Comparison of ENCODE assay signal across 25 cellular contexts in genomic region chr11:9732453-9732852, GRCh38.
"Had no signal": no experiment of that assay in that cellular context is flagged by ENCODE, and none has a peak within 500 bp of the region (broad histone marks: within the 10 kb centered on the region; RNA-seq: fewer than 3 reads in every experiment).

No MANE protein-coding gene starts in this region.

- H3K36me3 ChIP-seq: ovary had no signal

- H3K4me3 ChIP-seq: hepatocyte, lower lobe of right lung, ovary, psoas muscle, suprapubic skin, tibial nerve, vagina had no signal

- H3K4me1 ChIP-seq: lower lobe of right lung, psoas muscle, vagina had no signal

- H3K27ac Mint-ChIP-seq: activated CD4-positive, alpha-beta memory T cell treated with anti-CD3 and anti-CD28 coated beads, Interleukin-2, amount 10 ng/mL, durations not matched to agents 7 days and 5 days; activated CD4-positive, alpha-beta T cell treated with anti-CD3 and anti-CD28 coated beads, Interleukin-2, amount 10 ng/mL, durations not matched to agents 24 days and 14 days; activated naive CD4-positive, alpha-beta T cell treated with anti-CD3 and anti-CD28 coated beads, Interleukin-2, amount 10 ng/mL, durations not matched to agents 7 days and 5 days; activated T-cell treated with anti-CD3 and anti-CD28 coated beads, Interleukin-2, amount 50 U/mL, for 72 hours; immature natural killer cell; naive thymus-derived CD8-positive, alpha-beta T cell; stimulated activated naive CD8-positive, alpha-beta T cell treated with anti-CD3 and anti-CD28 coated beads, Interleukin-15, amount 100 ng/mL, for 72 hours; T-helper 1 cell treated with Interleukin-12 subunit alpha and Interleukin-12 subunit beta and Interleukin-4 antibody, amounts not matched to agents 30 μg/mL and 1 μg/mL, for 36 hours had no signal

- H3K4me3 Mint-ChIP-seq: activated CD4-positive, alpha-beta memory T cell treated with anti-CD3 and anti-CD28 coated beads, Interleukin-2, amount 10 ng/mL, durations not matched to agents 7 days and 5 days; activated CD4-positive, alpha-beta T cell treated with anti-CD3 and anti-CD28 coated beads, Interleukin-2, amount 10 ng/mL, durations not matched to agents 24 days and 14 days; activated naive CD4-positive, alpha-beta T cell treated with anti-CD3 and anti-CD28 coated beads, Interleukin-2, amount 10 ng/mL, durations not matched to agents 7 days and 5 days; activated T-cell treated with anti-CD3 and anti-CD28 coated beads, Interleukin-2, amount 50 U/mL, for 72 hours; immature natural killer cell; naive thymus-derived CD8-positive, alpha-beta T cell; stimulated activated naive CD8-positive, alpha-beta T cell treated with anti-CD3 and anti-CD28 coated beads, Interleukin-15, amount 100 ng/mL, for 72 hours; T-helper 1 cell treated with Interleukin-12 subunit alpha and Interleukin-12 subunit beta and Interleukin-4 antibody, amounts not matched to agents 30 μg/mL and 1 μg/mL, for 36 hours had no signal

- H3K27me3 ChIP-seq: foreskin keratinocyte, hepatocyte, neutrophil, ovary, suprapubic skin, tibial nerve, vagina had no signal

- H3K9me3 ChIP-seq: lower lobe of right lung, ovary, suprapubic skin, vagina had no signal

- ATAC-seq: activated T-cell treated with anti-CD3 and anti-CD28 coated beads, Interleukin-2, amount 50 U/mL, for 72 hours; foreskin keratinocyte; left lobe of liver; lower lobe of right lung; naive thymus-derived CD8-positive, alpha-beta T cell; psoas muscle; right cardiac atrium; stimulated activated naive CD8-positive, alpha-beta T cell treated with anti-CD3 and anti-CD28 coated beads, Interleukin-15, amount 100 ng/mL, for 72 hours had no signal

- H3K27me3 Mint-ChIP-seq: activated CD4-positive, alpha-beta memory T cell treated with anti-CD3 and anti-CD28 coated beads, Interleukin-2, amount 10 ng/mL, durations not matched to agents 7 days and 5 days; activated CD4-positive, alpha-beta T cell treated with anti-CD3 and anti-CD28 coated beads, Interleukin-2, amount 10 ng/mL, durations not matched to agents 24 days and 14 days; activated naive CD4-positive, alpha-beta T cell treated with anti-CD3 and anti-CD28 coated beads, Interleukin-2, amount 10 ng/mL, durations not matched to agents 7 days and 5 days; naive thymus-derived CD8-positive, alpha-beta T cell; stimulated activated naive CD8-positive, alpha-beta T cell treated with anti-CD3 and anti-CD28 coated beads, Interleukin-15, amount 100 ng/mL, for 72 hours had no signal

- H3K27ac ChIP-seq: foreskin keratinocyte, hepatocyte, lower lobe of right lung, neutrophil, ovary, psoas muscle, suprapubic skin, vagina had no signal

- H3K4me1 Mint-ChIP-seq: activated CD4-positive, alpha-beta memory T cell treated with anti-CD3 and anti-CD28 coated beads, Interleukin-2, amount 10 ng/mL, durations not matched to agents 7 days and 5 days; activated naive CD4-positive, alpha-beta T cell treated with anti-CD3 and anti-CD28 coated beads, Interleukin-2, amount 10 ng/mL, durations not matched to agents 7 days and 5 days; immature natural killer cell; stimulated activated naive CD8-positive, alpha-beta T cell treated with anti-CD3 and anti-CD28 coated beads, Interleukin-15, amount 100 ng/mL, for 72 hours had no signal

- DNase-seq: activated CD4-positive, alpha-beta memory T cell treated with anti-CD3 and anti-CD28 coated beads, Interleukin-2, amount 10 ng/mL, durations not matched to agents 7 days and 5 days; activated CD4-positive, CD25-positive, alpha-beta regulatory T cell; activated effector memory CD4-positive, alpha-beta T cell treated with anti-CD3 and anti-CD28 coated beads, Interleukin-2, amount 50 U/mL, for 16 hours; activated naive CD4-positive, alpha-beta T cell treated with anti-CD3 and anti-CD28 coated beads, Interleukin-2, amount 10 ng/mL, durations not matched to agents 7 days and 5 days; activated T-cell treated with anti-CD3 and anti-CD28 coated beads, Interleukin-2, amount 50 U/mL, for 72 hours; cerebellar nuclear complex; effector CD4-positive, alpha-beta T cell; foreskin keratinocyte; immature natural killer cell; lower lobe of right lung; naive thymus-derived CD8-positive, alpha-beta T cell; ovary; psoas muscle; right cardiac atrium; stimulated activated CD4-positive, alpha-beta T cell treated with anti-CD3 and anti-CD28 coated beads, Interleukin-4, amount 100 ng/mL, for 4 hours; stimulated activated naive CD8-positive, alpha-beta T cell treated with anti-CD3 and anti-CD28 coated beads, Interleukin-15, amount 100 ng/mL, for 72 hours; T1000 had no signal
